In genomic region chr6:85343428-85343827, GRCh38 we compare ENCODE assay signal across 14 cellular contexts.
DNase-seq lines count a peak whose midpoint lies in the region; ATAC-seq and TF ChIP-seq lines count a peak whose summit lies in the region.
"Had no signal": no experiment of that assay in that cellular context is flagged by ENCODE, and none has a peak within 500 bp of the region (broad histone marks: within the 10 kb centered on the region; RNA-seq: fewer than 3 reads in every experiment).

No MANE protein-coding gene starts in this region.

- H3K4me2 ChIP-seq in H9 (ENCODE audit: insufficient read depth, insufficient read length, low read length), result no peak overlapping the region
- H3K4me2 ChIP-seq: A549 had no signal

- H2BK12ac ChIP-seq in H9 (ENCODE audit: insufficient read length, low read depth, low read length), result no peak overlapping the region

- H3K27ac Mint-ChIP-seq in H9, result no peak overlapping the region
- H3K27ac Mint-ChIP-seq: CD4-positive, alpha-beta memory T cell; HFFc6 had no signal

- no peaks in the 10 kb centered on the region for H3K36me3 Mint-ChIP-seq in H9 (ENCODE audit: insufficient read depth in 1 of 3, low read depth in 3 of 3)
- H3K36me3 Mint-ChIP-seq: CD4-positive, alpha-beta memory T cell had no signal

- DNase-seq in H9 (no peak), MV-4-11 (lab: John Stamatoyannopoulos, UW) (peak; percentile 58), fibroblast of peridontal ligament (ENCODE audit: extremely low read depth) (peak; percentile 45), NCI-H226 (no peak), NCI-H1092 (lab: John Stamatoyannopoulos, UW) (no peak)
- DNase-seq: BE2C; CD4-positive, alpha-beta memory T cell; DMS79; HCEC 1CT; HFFc6 had no signal

- no peak overlapping the region for H2BK15ac ChIP-seq in H9 (ENCODE audit: low read depth, low read length)

- no peak overlapping the region for H3T11ph ChIP-seq in H9 (ENCODE audit: low read length)

- no peaks in the 10 kb centered on the region for H3K79me1 ChIP-seq in H9 (ENCODE audit: insufficient read depth, low read depth, low read length, poor library complexity, severe bottlenecking)

- no peak overlapping the region for H4K91ac ChIP-seq in H9 (ENCODE audit: insufficient read length, low read depth, low read length)

- no peak overlapping the region for H4K8ac ChIP-seq in H9 (replicated peaks; ENCODE audit: insufficient read length, low read depth, low read length)

- ATAC-seq in GM21529 (IDR thresholded peaks at IDR 0.05; ENCODE audit: unreplicated experiment), result no peak
- ATAC-seq: A549 had no signal

- H3K23ac ChIP-seq in H9 (ENCODE audit: insufficient read length, low read depth, low read length), result no peak overlapping the region

- no peaks in the 10 kb centered on the region for H3K9me3 Mint-ChIP-seq in H9
- H3K9me3 Mint-ChIP-seq: CD4-positive, alpha-beta memory T cell; HFFc6 had no signal

- H3K18ac ChIP-seq in H9 (ENCODE audit: insufficient read length, low read depth, low read length), result no peak overlapping the region

- H3K56ac ChIP-seq in H9 (ENCODE audit: insufficient read length, low read depth, low read length), result no peak overlapping the region

- H3K4me3 Mint-ChIP-seq in H9, result no peak overlapping the region
- H3K4me3 Mint-ChIP-seq: CD4-positive, alpha-beta memory T cell; HFFc6 had no signal

- no peaks in the 10 kb centered on the region for H3K4me1 Mint-ChIP-seq in H9
- H3K4me1 Mint-ChIP-seq: CD4-positive, alpha-beta memory T cell had no signal

- H3K9ac ChIP-seq in H9 (ENCODE audit: extremely low read depth, insufficient read length, low read length), result no peak overlapping the region

- no peaks in the 10 kb centered on the region for H3K4me1 ChIP-seq in H9 (ENCODE audit: insufficient read depth, low read length)
- H3K4me1 ChIP-seq: A549, BE2C had no signal

- H3K27me3 Mint-ChIP-seq in H9 (ENCODE audit: low read depth), result peaks cover 1% of the 10 kb centered on the region; the same call in 1 of the 2 replicates

- no peak overlapping the region for H3K27ac ChIP-seq in H9 (ENCODE audit: insufficient read length, low read depth, low read length)
- H3K27ac ChIP-seq: A549, C4-2B, HL-60 had no signal

- no peaks in the 10 kb centered on the region for H4K20me1 ChIP-seq in H9 (ENCODE audit: control insufficient read depth, insufficient read depth, insufficient read length)

- no peaks in the 10 kb centered on the region for H3K79me2 ChIP-seq in H9 (ENCODE audit: insufficient read depth, low read length)

- H2BK120ac ChIP-seq in H9 (ENCODE audit: low read depth, low read length, poor library complexity, severe bottlenecking), result no peak overlapping the region

- H2BK20ac ChIP-seq in H9 (ENCODE audit: low read depth, low read length, poor library complexity, severe bottlenecking), result peak overlapping the region; percentile 90

- H3K23me2 ChIP-seq in H9 (ENCODE audit: insufficient read length, low read depth, low read length, poor library complexity, severe bottlenecking), result no peaks in the 10 kb centered on the region

- no peak overlapping the region for H2BK5ac ChIP-seq in H9 (ENCODE audit: insufficient read length, low read length)

- no peak for TF ChIP-seq CTCF in H9 (conservative IDR thresholded peaks at IDR 0.05)

- H4K5ac ChIP-seq in H9 (ENCODE audit: insufficient read length, low read depth, low read length), result no peak overlapping the region

- no peak overlapping the region for H3K14ac ChIP-seq in H9 (ENCODE audit: insufficient read depth, low read length)

- no peaks in the 10 kb centered on the region for H3K9me3 ChIP-seq in H9 (ENCODE audit: control insufficient read depth, low read depth, low read length)
- H3K9me3 ChIP-seq: A549, BE2C had no signal

- no peak overlapping the region for H2AK5ac ChIP-seq in H9 (ENCODE audit: insufficient read length, low read length)

- no peaks in the 10 kb centered on the region for H3K27me3 ChIP-seq in H9 (ENCODE audit: insufficient read depth, low read length)
- H3K27me3 ChIP-seq: BE2C had no signal

- H3K4ac ChIP-seq in H9 (ENCODE audit: low read depth, low read length), result no peak overlapping the region

- no CpG with 5 or more reads among the region's 1 CpG for WGBS in H9 (ENCODE audit: extremely low coverage, insufficient read length, low lambda C conversion rate)

- no peak overlapping the region for H2AFZ ChIP-seq in H9 (ENCODE audit: low read length)

Comparison
In these comparisons a context has a peak if more than half of its experiments do, and no peak if none do; other contexts are left out.
1. DNase-seq: peak in MV-4-11 (single experiment) and fibroblast of peridontal ligament (single experiment); none in H9 (single experiment), NCI-H226 (single experiment) and NCI-H1092 (single experiment).